In genomic region chr20:1944345-1945099, GRCh38 we compare ENCODE assay signal across 18 cellular contexts. TPM values are rescaled to one million over a fixed set of nuclear protein-coding genes. Genes with fewer than 3 reads are reported as not detected.
DNase-seq lines count a peak whose midpoint lies in the region; ATAC-seq, FAIRE-seq and TF ChIP-seq lines count a peak whose summit lies in the region.
"Had no signal": no experiment of that assay in that cellular context is flagged by ENCODE, and none has a peak within 500 bp of the region (broad histone marks: within the 10 kb centered on the region; RNA-seq: fewer than 3 reads in every experiment).

No MANE protein-coding gene starts in this region.

- dilution Hi-C loops in mammary epithelial cell (cut with HindIII; ENCODE audit: low sequenced_read_pairs), result no loop called here

- intact Hi-C loops in MCF 10A (cut with micrococcal nuclease) (loop anchor here (2.0 to 10.0 kb wide), 2 partner anchors 50 to 140 kb away; partner anchors contain the start of gene SIRPA), mammary epithelial cell (cut with micrococcal nuclease) (no loop called here), upper lobe of right lung (cut with DNase I) (no loop called here)

- no peak overlapping the region for H3K4me2 ChIP-seq in mammary epithelial cell (ENCODE audit: insufficient read depth, low read depth, low read length)

- BruUV-seq in MCF 10A (replicated peaks; lab: Mats Ljungman, UMichigan), result TSS peak; percentile 95
- BruUV-seq in mammary epithelial cell (replicated peaks; lab: Mats Ljungman, UMichigan), result no TSS peak

- in situ Hi-C loops in mammary epithelial cell (cut with MboI; ENCODE audit: low sequenced_read_pairs in 2 of 2), result no loop called here

- FAIRE-seq in bronchial epithelial cell (lab: Jason Lieb, UNC), result no peak
- no peak for FAIRE-seq in frontal cortex (lab: Jason Lieb, UNC)

- no peaks in the 10 kb centered on the region for H3K9me3 ChIP-seq in mammary epithelial cell (replicated peaks; ENCODE audit: insufficient read depth, low read length)
- no peaks in the 10 kb centered on the region for H3K9me3 ChIP-seq in liver (ENCODE audit: control insufficient read depth in 4 of 4, low read length in 3 of 4)
- H3K9me3 ChIP-seq in upper lobe of right lung, result no peaks in the 10 kb centered on the region
- H3K9me3 ChIP-seq: Caco-2, ovary had no signal

- CTCF ChIA-PET in MCF 10A (lab: Yijun Ruan, JAX), result interaction anchor here (0.5 to 1.4 kb wide), 7 partner anchors 13 to 228 kb away, joined by 3 to 11 read pairs (median 3); no protein-coding TSS in a partner anchor
- CTCF ChIA-PET in mammary epithelial cell (lab: Charles Lee; ENCODE audit: low non-redundant PET), result interaction anchor here (0.6 kb wide), 1 partner anchor 856 kb away, joined by 5 read pairs; no protein-coding TSS in a partner anchor

- H3K27me3 ChIP-seq in mammary epithelial cell (ENCODE audit: insufficient read depth, low read length) (no peaks in the 10 kb centered on the region), bronchial epithelial cell (ENCODE audit: control insufficient read depth, insufficient read depth, low read length) (no peaks in the 10 kb centered on the region), liver (ENCODE audit: control insufficient read depth in 4 of 4, insufficient read depth in 4 of 4, low read length in 3 of 4) (no peaks in the 10 kb centered on the region), upper lobe of right lung (peaks cover 12% of the 10 kb centered on the region)
- H3K27me3 ChIP-seq: ovary had no signal

- DNase-seq in MCF 10A (ENCODE audit: unreplicated experiment) (peak; percentile 63), mammary epithelial cell (no peak), bronchial epithelial cell (ENCODE audit: low read depth) (peak; percentile 41), upper lobe of right lung (no peak), frontal cortex (ENCODE audit: low spot score in 2 of 2) (no peak), ecto neural progenitor cell (ENCODE audit: low spot score) (no peak)
- no peak for DNase-seq in activated naive CD4-positive, alpha-beta T cell treated with Interleukin-2 at 50 U/mL for 16 hours
- DNase-seq: activated gamma-delta T cell; Caco-2; effector CD8-positive, alpha-beta T cell; foreskin melanocyte; NCI-H1105 treated with DMSO at 0.1 percent for 48 hours had no signal

- H3K4me1 Mint-ChIP-seq in MCF 10A (ENCODE audit: insufficient read depth, unreplicated experiment), result peaks cover 45% of the 10 kb centered on the region

- 86% methylated on average over 6 of the region's 6 CpGs for WGBS in mammary epithelial cell (ENCODE audit: low coverage, missing lambda C conversion rate)
- 64% methylated on average over 6 of the region's 6 CpGs for WGBS in liver

- no peak overlapping the region for H3K4me3 ChIP-seq in mammary epithelial cell (replicated peaks in 1 of 3; ENCODE audit: insufficient read depth in 1 of 3, low read depth in 2 of 3, low read length in 3 of 3)
- H3K4me3 ChIP-seq in bronchial epithelial cell (ENCODE audit: low read depth, low read length), result no peak overlapping the region
- H3K4me3 ChIP-seq in liver (ENCODE audit: low read depth in 1 of 3, low read length in 3 of 3), result no peak overlapping the region
- no peak overlapping the region for H3K4me3 ChIP-seq in upper lobe of right lung
- H3K4me3 ChIP-seq: ovary had no signal

- H3K36me3 Mint-ChIP-seq in MCF 10A (ENCODE audit: insufficient read depth, unreplicated experiment), result no peaks in the 10 kb centered on the region

- H3K27me3 Mint-ChIP-seq in MCF 10A (ENCODE audit: insufficient read depth, unreplicated experiment), result no peaks in the 10 kb centered on the region

- H3K4me1 ChIP-seq in mammary epithelial cell (ENCODE audit: insufficient read depth, low read length), result peaks cover 52% of the 10 kb centered on the region
- H3K4me1 ChIP-seq in liver (ENCODE audit: control insufficient read depth in 4 of 4, insufficient read depth in 4 of 4, low read length in 3 of 4), result peaks cover 21 to 66% (median 60%) of the 10 kb centered on the region in 4 donors
- H3K4me1 ChIP-seq in upper lobe of right lung, result peaks cover 55% of the 10 kb centered on the region

- no peaks in the 10 kb centered on the region for H3K79me2 ChIP-seq in mammary epithelial cell (ENCODE audit: insufficient read depth, low read length)

- H2AFZ ChIP-seq in mammary epithelial cell (ENCODE audit: low read depth, low read length), result no peak overlapping the region

- peak overlapping the region; percentile 91 for H3K27ac Mint-ChIP-seq in MCF 10A (ENCODE audit: low read depth, unreplicated experiment)

- H3K36me3 ChIP-seq in mammary epithelial cell (ENCODE audit: insufficient read depth, low read length), result no peaks in the 10 kb centered on the region
- H3K36me3 ChIP-seq in bronchial epithelial cell (ENCODE audit: control insufficient read depth, insufficient read depth, low read length), result no peaks in the 10 kb centered on the region
- no peaks in the 10 kb centered on the region for H3K36me3 ChIP-seq in liver (ENCODE audit: control insufficient read depth in 4 of 4, insufficient read depth in 3 of 4, low read depth in 1 of 4, low read length in 3 of 4)
- H3K36me3 ChIP-seq in upper lobe of right lung, result no peaks in the 10 kb centered on the region
- H3K36me3 ChIP-seq: ovary had no signal

- TF ChIP-seq CTCF in MCF 10A (IDR thresholded peaks at IDR 0.05; ENCODE audit: unreplicated experiment) (no peak), mammary epithelial cell (conservative IDR thresholded peaks at IDR 0.05 in 1 of 2, IDR thresholded peaks at IDR 0.05 in 1 of 2; ENCODE audit: extremely low read depth in 1 of 2, insufficient read depth in 1 of 2, low read depth in 1 of 2, low read length in 2 of 2) (peak in 1 of 2 donors; percentile 41), bronchial epithelial cell (IDR thresholded peaks at IDR 0.05; ENCODE audit: insufficient read depth, low read length, severe bottlenecking) (peak; percentile 8), liver (IDR thresholded peaks at IDR 0.05; ENCODE audit: low read depth, low read length, missing input control) (no peak), upper lobe of right lung (IDR thresholded peaks at IDR 0.05) (no peak)

- no peak overlapping the region for H3K9ac ChIP-seq in mammary epithelial cell (ENCODE audit: insufficient read depth, low read length)
- H3K9ac ChIP-seq in liver (ENCODE audit: low read depth in 1 of 2, low read length in 2 of 2), result peak overlapping the region in 1 of 2 donors; percentile 11

- H3K9me3 Mint-ChIP-seq in MCF 10A (ENCODE audit: unreplicated experiment), result no peaks in the 10 kb centered on the region

- H4K20me1 ChIP-seq in mammary epithelial cell (ENCODE audit: insufficient read depth, low read length), result no peaks in the 10 kb centered on the region

- H3K4me3 Mint-ChIP-seq in MCF 10A (ENCODE audit: unreplicated experiment), result no peak overlapping the region

- TF ChIP-seq RAD21 in liver (IDR thresholded peaks at IDR 0.05), result no peak

- POLR2A ChIA-PET in MCF 10A (lab: Yijun Ruan, JAX), result interaction anchor here (0.9 to 3.8 kb wide), 14 partner anchors 8 to 708 kb away, joined by 3 to 63 read pairs (median 4); partner anchors contain the start of gene NOP56

- ATAC-seq in upper lobe of right lung, result no peak

- H3K27ac ChIP-seq in mammary epithelial cell (ENCODE audit: insufficient read depth, low read depth, low read length) (no peak overlapping the region), liver (ENCODE audit: low read depth in 1 of 2, low read length in 2 of 2) (peak overlapping the region; percentile 90 to 98), upper lobe of right lung (peak overlapping the region; percentile 68)
- H3K27ac ChIP-seq: ovary, VCaP had no signal

TF ChIP-seq in liver, 16 proteins besides CTCF, POLR2A, EP300 and RAD21:
- no peak for TF ChIP-seq NR2F2 (IDR thresholded peaks at IDR 0.05)
- TF ChIP-seq EGR1 (IDR thresholded peaks at IDR 0.05; ENCODE audit: low read depth in 2 of 2), result no peak
- TF ChIP-seq HNF4A (conservative IDR thresholded peaks at IDR 0.05), result no peak
- TF ChIP-seq TAF1 (conservative IDR thresholded peaks at IDR 0.05), result no peak
- no peak for TF ChIP-seq GABPA (IDR thresholded peaks at IDR 0.05 in 1 of 2, conservative IDR thresholded peaks at IDR 0.05 in 1 of 2)
- no peak for TF ChIP-seq FOXA2 (IDR thresholded peaks at IDR 0.05)

RNA-seq across cellular contexts. Expression of gene SIRPA, which starts 49.3 kb away (rescaled TPM):
- 18.0 and 23.6 TPM in 2 replicates for total RNA-seq in MCF 10A (2022)
- 10 to 100 TPM; 49.6 to 68.3 TPM for total RNA-seq in mammary epithelial cell
- 41.1 TPM for polyA plus RNA-seq in mammary epithelial cell
- 78.0 TPM for polyA minus RNA-seq in mammary epithelial cell
- 5.0 and 6.8 TPM in 2 replicates for total RNA-seq in bronchial epithelial cell
- total RNA-seq in liver, result 10 to 100 TPM in 1 of 2 donors, 1 to 10 TPM in 1; 5.4 to 29.6 TPM
- polyA plus RNA-seq in liver, result 10 to 100 TPM; 16.7 to 47.5 TPM
- total RNA-seq in upper lobe of right lung, result 93.8 TPM
- 6.1 TPM for total RNA-seq in frontal cortex

RNA-seq across cellular contexts. Expression of gene PDYN, which starts 49.3 kb away (rescaled TPM):
- total RNA-seq in MCF 10A (2022), result not detected in 2 replicates
- not detected for total RNA-seq in mammary epithelial cell
- not detected for polyA plus RNA-seq in mammary epithelial cell
- not detected for polyA minus RNA-seq in mammary epithelial cell
- total RNA-seq in bronchial epithelial cell, result not detected in 2 replicates
- total RNA-seq in liver, result not detected
- not detected for polyA plus RNA-seq in liver
- not detected for total RNA-seq in upper lobe of right lung
- total RNA-seq in frontal cortex, result 16.3 TPM
- total RNA-seq: Caco-2, mucosa of gallbladder, NCI-H460, ovary had no signal
- polyA plus RNA-seq: AG04450, ovary had no signal

Comparison
In these comparisons a context has a peak if more than half of its experiments do, and no peak if none do; other contexts are left out.
1. DNase-seq: peak in MCF 10A (single experiment) and bronchial epithelial cell (single experiment); none in mammary epithelial cell (single experiment), upper lobe of right lung (single experiment), frontal cortex (0 of 2), activated naive CD4-positive, alpha-beta T cell treated with Interleukin-2 at 50 U/mL for 16 hours (single experiment) and ecto neural progenitor cell (single experiment).
2. RNA of gene PDYN, which starts 49.3 kb away (total RNA-seq): 16.3 TPM in frontal cortex (single experiment); not detected in MCF 10A, not detected in mammary epithelial cell, not detected in bronchial epithelial cell, not detected in liver and not detected in upper lobe of right lung (single experiment); every median in the first group is over 10 times any median in the second.